In genomic region chr10:7601023-7601656, GRCh38 we compare ENCODE assay signal across 21 cellular contexts.
DNase-seq lines count a peak whose midpoint lies in the region; ATAC-seq and TF ChIP-seq lines count a peak whose summit lies in the region.
"Had no signal": no experiment of that assay in that cellular context is flagged by ENCODE, and none has a peak within 500 bp of the region (broad histone marks: within the 10 kb centered on the region; RNA-seq: fewer than 3 reads in every experiment).

No MANE protein-coding gene starts in this region.

- peaks cover 5% of the 10 kb centered on the region for H3K36me3 Mint-ChIP-seq in activated naive CD8-positive, alpha-beta T cell treated with anti-CD3 and anti-CD28 coated beads, Interleukin-2, amount 10 ng/mL, durations not matched to agents 7 days and 5 days
- H3K36me3 Mint-ChIP-seq in activated naive CD8-positive, alpha-beta T cell treated with anti-CD3 and anti-CD28 coated beads, Interleukin-2, amount 50 U/mL, for 24 hours (ENCODE audit: low read depth) = no peaks in the 10 kb centered on the region
- H3K36me3 Mint-ChIP-seq in progenitor cell of endocrine pancreas (ENCODE audit: insufficient read depth) = peaks cover 1% of the 10 kb centered on the region
- no peaks in the 10 kb centered on the region for H3K36me3 Mint-ChIP-seq in activated naive CD4-positive, alpha-beta T cell treated with anti-CD3 and anti-CD28 coated beads, Interleukin-2, amount 10 ng/mL, durations not matched to agents 7 days and 5 days

- no CpG with 5 or more reads among the region's 3 CpGs for WGBS in esophagus muscularis mucosa
- WGBS in urinary bladder = 17% methylated on average over 3 of the region's 3 CpGs

- peaks cover 19% of the 10 kb centered on the region for H3K4me1 Mint-ChIP-seq in activated naive CD8-positive, alpha-beta T cell treated with anti-CD3 and anti-CD28 coated beads, Interleukin-2, amount 10 ng/mL, durations not matched to agents 7 days and 5 days
- no peaks in the 10 kb centered on the region for H3K4me1 Mint-ChIP-seq in activated naive CD8-positive, alpha-beta T cell treated with anti-CD3 and anti-CD28 coated beads, Interleukin-2, amount 50 U/mL, for 24 hours
- peaks cover 9% of the 10 kb centered on the region for H3K4me1 Mint-ChIP-seq in progenitor cell of endocrine pancreas (ENCODE audit: low read depth)
- peaks cover 16% of the 10 kb centered on the region for H3K4me1 Mint-ChIP-seq in activated naive CD4-positive, alpha-beta T cell treated with anti-CD3 and anti-CD28 coated beads, Interleukin-2, amount 10 ng/mL, durations not matched to agents 7 days and 5 days

- ATAC-seq in activated naive CD8-positive, alpha-beta T cell treated with anti-CD3 and anti-CD28 coated beads, Interleukin-2, amount 10 ng/mL, durations not matched to agents 7 days and 5 days (ENCODE audit: low read depth) = peak; percentile 50
- ATAC-seq in activated naive CD8-positive, alpha-beta T cell treated with anti-CD3 and anti-CD28 coated beads, Interleukin-2, amount 50 U/mL, for 24 hours = no peak
- ATAC-seq: GM12878 had no signal

- H3K4me3 ChIP-seq in esophagus muscularis mucosa = no peak overlapping the region
- no peak overlapping the region for H3K4me3 ChIP-seq in rectal smooth muscle tissue (ENCODE audit: low read length)
- no peak overlapping the region for H3K4me3 ChIP-seq in urinary bladder (ENCODE audit: low read depth, low read length)
- H3K4me3 ChIP-seq: GM12878, SJSA1 had no signal

- CTCF ChIA-PET in activated naive CD4-positive, alpha-beta T cell treated with anti-CD3 and anti-CD28 coated beads, Interleukin-2, amount 10 ng/mL, durations not matched to agents 7 days and 5 days (lab: Charles Lee) = interaction anchor here (0.6 kb wide), 2 partner anchors 86 to 561 kb away, joined by 3 to 4 read pairs; no protein-coding TSS in a partner anchor

- TF ChIP-seq EP300 in esophagus muscularis mucosa (IDR thresholded peaks at IDR 0.05) = no peak

- POLR2A ChIA-PET in activated naive CD8-positive, alpha-beta T cell treated with anti-CD3 and anti-CD28 coated beads, Interleukin-2, amount 10 ng/mL, durations not matched to agents 7 days and 5 days (lab: Charles Lee) = interaction anchor here (0.6 kb wide), 1 partner anchor 101 kb away, joined by 3 read pairs; no protein-coding TSS in a partner anchor

- H3K9me3 ChIP-seq in esophagus muscularis mucosa = no peaks in the 10 kb centered on the region

- no peaks in the 10 kb centered on the region for H3K27me3 ChIP-seq in esophagus muscularis mucosa
- H3K27me3 ChIP-seq in rectal smooth muscle tissue (ENCODE audit: control insufficient read depth, insufficient read depth, low read length) = no peaks in the 10 kb centered on the region
- H3K27me3 ChIP-seq: SJSA1 had no signal

- H3K36me3 ChIP-seq in esophagus muscularis mucosa = no peaks in the 10 kb centered on the region
- no peaks in the 10 kb centered on the region for H3K36me3 ChIP-seq in rectal smooth muscle tissue (ENCODE audit: control insufficient read depth, insufficient read depth, low read length)
- H3K36me3 ChIP-seq in urinary bladder (ENCODE audit: insufficient read depth) = no peaks in the 10 kb centered on the region
- H3K36me3 ChIP-seq: SJSA1 had no signal

- H3K27ac ChIP-seq in esophagus muscularis mucosa (replicated peaks in 1 of 4) (peak overlapping the region; percentile 26 to 61 (median 56)), rectal smooth muscle tissue (ENCODE audit: low read depth, low read length) (peak overlapping the region; percentile 70), urinary bladder (ENCODE audit: low read depth) (peak overlapping the region; percentile 52)
- H3K27ac ChIP-seq: C4-2B, SJSA1 had no signal

- no peak overlapping the region for H3K9ac ChIP-seq in rectal smooth muscle tissue (ENCODE audit: low read length)

- peaks cover 5% of the 10 kb centered on the region for H3K27me3 Mint-ChIP-seq in activated naive CD8-positive, alpha-beta T cell treated with anti-CD3 and anti-CD28 coated beads, Interleukin-2, amount 10 ng/mL, durations not matched to agents 7 days and 5 days
- H3K27me3 Mint-ChIP-seq in activated naive CD8-positive, alpha-beta T cell treated with anti-CD3 and anti-CD28 coated beads, Interleukin-2, amount 50 U/mL, for 24 hours = peaks cover 4% of the 10 kb centered on the region
- H3K27me3 Mint-ChIP-seq in progenitor cell of endocrine pancreas = peaks cover 19% of the 10 kb centered on the region
- peaks cover 3% of the 10 kb centered on the region for H3K27me3 Mint-ChIP-seq in activated naive CD4-positive, alpha-beta T cell treated with anti-CD3 and anti-CD28 coated beads, Interleukin-2, amount 10 ng/mL, durations not matched to agents 7 days and 5 days

- intact Hi-C loops in esophagus muscularis mucosa (cut with DNase I) = no loop called here

- peak overlapping the region; percentile 7 for H3K4me3 Mint-ChIP-seq in activated naive CD8-positive, alpha-beta T cell treated with anti-CD3 and anti-CD28 coated beads, Interleukin-2, amount 10 ng/mL, durations not matched to agents 7 days and 5 days
- H3K4me3 Mint-ChIP-seq in activated naive CD8-positive, alpha-beta T cell treated with anti-CD3 and anti-CD28 coated beads, Interleukin-2, amount 50 U/mL, for 24 hours = no peak overlapping the region
- H3K4me3 Mint-ChIP-seq in progenitor cell of endocrine pancreas (ENCODE audit: low read depth) = no peak overlapping the region
- H3K4me3 Mint-ChIP-seq in activated naive CD4-positive, alpha-beta T cell treated with anti-CD3 and anti-CD28 coated beads, Interleukin-2, amount 10 ng/mL, durations not matched to agents 7 days and 5 days = no peak overlapping the region

- TF ChIP-seq CTCF in esophagus muscularis mucosa (IDR thresholded peaks at IDR 0.05) = no peak
- TF ChIP-seq CTCF in progenitor cell of endocrine pancreas (IDR thresholded peaks at IDR 0.05; ENCODE audit: unreplicated experiment) = no peak

- H3K4me1 ChIP-seq in esophagus muscularis mucosa (peaks cover 5 to 68% (median 43%) of the 10 kb centered on the region in 4 donors), rectal smooth muscle tissue (ENCODE audit: control insufficient read depth, insufficient read depth, low read length) (peaks cover 19% of the 10 kb centered on the region), urinary bladder (ENCODE audit: insufficient read depth) (peaks cover 3% of the 10 kb centered on the region)

- peaks cover 3% of the 10 kb centered on the region for H3K9me3 Mint-ChIP-seq in activated naive CD8-positive, alpha-beta T cell treated with anti-CD3 and anti-CD28 coated beads, Interleukin-2, amount 10 ng/mL, durations not matched to agents 7 days and 5 days
- no peaks in the 10 kb centered on the region for H3K9me3 Mint-ChIP-seq in activated naive CD8-positive, alpha-beta T cell treated with anti-CD3 and anti-CD28 coated beads, Interleukin-2, amount 50 U/mL, for 24 hours
- no peaks in the 10 kb centered on the region for H3K9me3 Mint-ChIP-seq in progenitor cell of endocrine pancreas (ENCODE audit: low read depth)
- H3K9me3 Mint-ChIP-seq in activated naive CD4-positive, alpha-beta T cell treated with anti-CD3 and anti-CD28 coated beads, Interleukin-2, amount 10 ng/mL, durations not matched to agents 7 days and 5 days = no peaks in the 10 kb centered on the region

- TF ChIP-seq POLR2A in esophagus muscularis mucosa (IDR thresholded peaks at IDR 0.05; ENCODE audit: low read depth) = no peak

- no peak overlapping the region for H3K27ac Mint-ChIP-seq in activated naive CD8-positive, alpha-beta T cell treated with anti-CD3 and anti-CD28 coated beads, Interleukin-2, amount 10 ng/mL, durations not matched to agents 7 days and 5 days
- no peak overlapping the region for H3K27ac Mint-ChIP-seq in activated naive CD8-positive, alpha-beta T cell treated with anti-CD3 and anti-CD28 coated beads, Interleukin-2, amount 50 U/mL, for 24 hours
- H3K27ac Mint-ChIP-seq in progenitor cell of endocrine pancreas = no peak overlapping the region
- no peak overlapping the region for H3K27ac Mint-ChIP-seq in activated naive CD4-positive, alpha-beta T cell treated with anti-CD3 and anti-CD28 coated beads, Interleukin-2, amount 10 ng/mL, durations not matched to agents 7 days and 5 days

- DNase-seq in activated naive CD8-positive, alpha-beta T cell treated with anti-CD3 and anti-CD28 coated beads, Interleukin-2, amount 10 ng/mL, durations not matched to agents 7 days and 5 days = no peak
- no peak for DNase-seq in activated naive CD8-positive, alpha-beta T cell treated with anti-CD3 and anti-CD28 coated beads, Interleukin-2, amount 50 U/mL, for 24 hours
- no peak for DNase-seq in esophagus muscularis mucosa (ENCODE audit: extremely low spot score)
- DNase-seq in T-helper 1 cell = no peak
- no peak for DNase-seq in progenitor cell of endocrine pancreas (ENCODE audit: low spot score, unreplicated experiment)
- DNase-seq in activated naive CD4-positive, alpha-beta T cell treated with anti-CD3 and anti-CD28 coated beads, Interleukin-2, amount 10 ng/mL, durations not matched to agents 7 days and 5 days = no peak
- DNase-seq: 8988T; COR-L47; H7; NCI-H1048; NCI-H146; NCI-H2227 treated with DMSO at 0.1 percent for 48 hours; NCI-H526; NK-92 treated with Interleukin-12 subunit alpha and Interleukin-12 subunit beta, amount 100 ng/mL, for 24 hours; OCI-M1; RPMI8226 had no signal
